6 cellular contexts compared by ENCODE assay signal in genomic region chr9:136769710-136770191, GRCh38. TPM values are rescaled to one million over a fixed set of nuclear protein-coding genes. Genes with fewer than 3 reads are reported as not detected.
A peak's percentile ranks its signal among the peaks of the same experiment; 100 is the strongest.
DNase-seq lines count a peak whose midpoint lies in the region; ATAC-seq and TF ChIP-seq lines count a peak whose summit lies in the region.

No MANE protein-coding gene starts in this region.

- DNase-seq in GM10248 (ENCODE audit: extremely low spot score): peak; percentile 76
- DNase-seq in endothelial cell (ENCODE audit: low spot score): peak; percentile 72
- DNase-seq in stimulated activated CD4-positive, alpha-beta T cell treated with anti-CD3 and anti-CD28 coated beads, Interleukin-1b, Interleukin-23, amount 100 ng/mL, for 4 hours (ENCODE audit: low read depth in 2 of 2): peak; percentile 37 to 49

- H3K36me3 Mint-ChIP-seq in endothelial cell (ENCODE audit: low read depth, unreplicated experiment): no peaks in the 10 kb centered on the region

- ATAC-seq in GM18517 (IDR thresholded peaks at IDR 0.05; ENCODE audit: unreplicated experiment) (no peak), GM19463 (IDR thresholded peaks at IDR 0.05; ENCODE audit: unreplicated experiment) (no peak)

- H3K4me1 Mint-ChIP-seq in endothelial cell (ENCODE audit: unreplicated experiment): peaks cover 2% of the 10 kb centered on the region

- H3K4me3 Mint-ChIP-seq in endothelial cell (ENCODE audit: unreplicated experiment): no peak overlapping the region

- TF ChIP-seq CTCF in GM10248 (IDR thresholded peaks at IDR 0.05; ENCODE audit: control extremely low read depth, extremely low read depth, low read depth, missing control alignments): peak; percentile 74
- peak; percentile 42 for TF ChIP-seq CTCF in endothelial cell (IDR thresholded peaks at IDR 0.05; ENCODE audit: unreplicated experiment)

- POLR2A ChIA-PET in GM10248 (lab: Yijun Ruan, JAX): no interaction called here

- H3K9me3 Mint-ChIP-seq in endothelial cell (ENCODE audit: unreplicated experiment): no peaks in the 10 kb centered on the region

- CTCF ChIA-PET in GM10248 (lab: Yijun Ruan, JAX): interaction anchor here (0.6 to 5.4 kb wide), 8 partner anchors 10 to 42 kb away, joined by 3 to 79 read pairs (median 4); partner anchors contain the start of gene LCN8

- H3K27ac Mint-ChIP-seq in endothelial cell (ENCODE audit: unreplicated experiment): no peak overlapping the region

- peaks cover 11% of the 10 kb centered on the region for H3K27me3 Mint-ChIP-seq in endothelial cell (ENCODE audit: unreplicated experiment)

TF ChIP-seq in PFSK-1, 5 proteins besides CTCF, POLR2A, EP300 and RAD21:
- TF ChIP-seq FOXP2 (optimal IDR thresholded peaks at IDR 0.05; ENCODE audit: borderline replicate concordance, extremely low read depth, extremely low read length, insufficient read depth) (peak; percentile 9), TAF1 (IDR thresholded peaks at IDR 0.05; ENCODE audit: borderline replicate concordance, insufficient read depth, low read length) (no peak), POLR2AphosphoS5 (IDR thresholded peaks at IDR 0.05; ENCODE audit: low read depth, low read length) (no peak), SIN3A (IDR thresholded peaks at IDR 0.05; ENCODE audit: borderline replicate concordance, insufficient read depth, low read length) (no peak), REST (IDR thresholded peaks at IDR 0.05; ENCODE audit: insufficient read depth in 1 of 2, low read depth in 2 of 2, low read length in 2 of 2) (no peak)
TF ChIP-seq in PFSK-1: peak in this region for 1.

RNA-seq across cellular contexts. Expression of gene LCN15, which starts 5.4 kb away (rescaled TPM):
- polyA plus RNA-seq in PFSK-1 (2012; ENCODE audit: insufficient read length, low read depth): not detected
- total RNA-seq in endothelial cell (ENCODE audit: unreplicated experiment): 0.49 TPM

RNA-seq across cellular contexts. Expression of gene LCN8, which starts 11.7 kb away (rescaled TPM):
- polyA plus RNA-seq in PFSK-1 (2012; ENCODE audit: insufficient read length, low read depth): not detected
- total RNA-seq in endothelial cell (ENCODE audit: unreplicated experiment): not detected

RNA-seq across cellular contexts. Expression of gene TMEM141, which starts 21.4 kb away (rescaled TPM):
- polyA plus RNA-seq in PFSK-1 (2012; ENCODE audit: insufficient read length, low read depth): 79.9 TPM
- 73.0 TPM for total RNA-seq in endothelial cell (ENCODE audit: unreplicated experiment)

RNA-seq across cellular contexts. Expression of gene LCN6, which starts 21.4 kb away (rescaled TPM):
- polyA plus RNA-seq in PFSK-1 (2012; ENCODE audit: insufficient read length, low read depth): 1.4 TPM
- not detected for total RNA-seq in endothelial cell (ENCODE audit: unreplicated experiment)

RNA-seq across cellular contexts. Expression of gene CCDC183, which starts 26.4 kb away (rescaled TPM):
- 3.2 TPM for polyA plus RNA-seq in PFSK-1 (2012; ENCODE audit: insufficient read length, low read depth)
- total RNA-seq in endothelial cell (ENCODE audit: unreplicated experiment): 1.2 TPM
